13 cellular contexts compared by ENCODE assay signal in the genomic region with DNA sequence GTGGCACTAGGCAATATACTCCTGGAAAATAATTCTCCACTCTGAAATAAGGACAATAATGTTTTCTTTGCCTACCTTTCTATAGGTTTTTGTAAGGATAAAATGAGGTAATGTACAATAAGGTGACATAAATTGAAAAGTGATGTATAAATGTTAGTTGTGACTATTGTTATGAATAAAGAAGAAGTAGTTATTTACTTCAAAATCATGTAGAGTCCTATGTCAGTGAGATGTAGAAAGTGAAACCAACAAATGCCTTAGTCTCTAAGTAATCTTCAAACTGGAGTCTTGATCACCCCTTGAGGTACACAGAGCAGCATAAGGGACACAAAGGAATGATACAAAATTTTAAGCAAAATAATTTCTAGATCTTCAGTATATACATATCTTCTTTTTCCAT.
DNase-seq lines count a peak whose midpoint lies in the region; ATAC-seq and TF ChIP-seq lines count a peak whose summit lies in the region.
"Had no signal": no experiment of that assay in that cellular context is flagged by ENCODE, and none has a peak within 500 bp of the region (broad histone marks: within the 10 kb centered on the region; RNA-seq: fewer than 3 reads in every experiment).

No MANE protein-coding gene starts in this region.

- H3K4me3 ChIP-seq in astrocyte of the spinal cord (ENCODE audit: low read depth, low read length) = no peak overlapping the region
- no peak overlapping the region for H3K4me3 ChIP-seq in upper lobe of left lung
- H3K4me3 ChIP-seq: ascending aorta had no signal

- H3K4me1 ChIP-seq in upper lobe of left lung = no peaks in the 10 kb centered on the region
- H3K4me1 ChIP-seq: ascending aorta had no signal

- no peak overlapping the region for H3K27ac ChIP-seq in upper lobe of left lung
- H3K27ac ChIP-seq: ascending aorta, KMS-11, WERI-Rb-1 had no signal

- no peaks in the 10 kb centered on the region for H3K36me3 ChIP-seq in upper lobe of left lung
- H3K36me3 ChIP-seq: ascending aorta, WERI-Rb-1 had no signal

- in situ Hi-C loops in astrocyte of the spinal cord (cut with HindIII; ENCODE audit: low sequenced_read_pairs) = no loop called here

- no peak for TF ChIP-seq EP300 in upper lobe of left lung (IDR thresholded peaks at IDR 0.05)

- no peak for TF ChIP-seq CTCF in astrocyte of the spinal cord (IDR thresholded peaks at IDR 0.05; ENCODE audit: low read depth, low read length)
- no peak for TF ChIP-seq CTCF in upper lobe of left lung (IDR thresholded peaks at IDR 0.05)

- DNase-seq in astrocyte of the spinal cord (ENCODE audit: low read depth, low spot score) (peak; percentile 9), islet precursor cell (no peak), upper lobe of left lung (no peak), DMS 273 treated with DMSO at 0.1 percent for 48 hours (lab: John Stamatoyannopoulos, UW) (no peak)
- DNase-seq in activated effector memory CD4-positive, alpha-beta T cell treated with anti-CD3 and anti-CD28 coated beads, Interleukin-2, amount 50 U/mL, for 16 hours = no peak
- DNase-seq: mesendoderm; stimulated activated naive B cell treated with anti-CD40 and anti-IgM and Interleukin-4, amounts not matched to agents 10 μg/mL and 1 μg/mL and 100 μg/mL, for 72 hours; WERI-Rb-1 had no signal

- peak; percentile 60 for ATAC-seq in GM18519 (IDR thresholded peaks at IDR 0.05; ENCODE audit: low FRiP score, unreplicated experiment)
- peak; percentile 50 for ATAC-seq in GM21526 (IDR thresholded peaks at IDR 0.05; ENCODE audit: low FRiP score, unreplicated experiment)
- peak; percentile 56 for ATAC-seq in HG03280 (IDR thresholded peaks at IDR 0.05; ENCODE audit: unreplicated experiment)
- no peak for ATAC-seq in upper lobe of left lung (ENCODE audit: low FRiP score in 2 of 2)

- H3K9me3 ChIP-seq in upper lobe of left lung = no peaks in the 10 kb centered on the region
- H3K9me3 ChIP-seq: ascending aorta had no signal

- no peaks in the 10 kb centered on the region for H3K27me3 ChIP-seq in upper lobe of left lung
- H3K27me3 ChIP-seq: ascending aorta had no signal

- TF ChIP-seq POLR2A in upper lobe of left lung (IDR thresholded peaks at IDR 0.05) = no peak

Comparison
In these comparisons a context has a peak if more than half of its experiments do, and no peak if none do; other contexts are left out.
1. ATAC-seq: peak in GM18519 (single experiment), GM21526 (single experiment) and HG03280 (single experiment); none in upper lobe of left lung (0 of 2).